Comparison of ENCODE assay signal across 8 cellular contexts in genomic region chr17:55238931-55239297, GRCh38. TPM values are rescaled to one million over a fixed set of nuclear protein-coding genes. Genes with fewer than 3 reads are reported as not detected.
DNase-seq lines count a peak whose midpoint lies in the region; ATAC-seq and TF ChIP-seq lines count a peak whose summit lies in the region.

No MANE protein-coding gene starts in this region.

- no peaks in the 10 kb centered on the region for H3K36me3 Mint-ChIP-seq in activated CD8-positive, alpha-beta T cell treated with anti-CD3 and anti-CD28 coated beads for 36 hours (ENCODE audit: low read depth)

- no peak overlapping the region for H3K27ac Mint-ChIP-seq in activated CD8-positive, alpha-beta T cell treated with anti-CD3 and anti-CD28 coated beads for 36 hours

- H3K9me3 Mint-ChIP-seq in activated CD8-positive, alpha-beta T cell treated with anti-CD3 and anti-CD28 coated beads for 36 hours: no peaks in the 10 kb centered on the region

- no peaks in the 10 kb centered on the region for H3K79me2 ChIP-seq in Loucy (ENCODE audit: insufficient read depth, low read length)

- H3K4me3 Mint-ChIP-seq in activated CD8-positive, alpha-beta T cell treated with anti-CD3 and anti-CD28 coated beads for 36 hours: peak overlapping the region; percentile 72

- intact Hi-C loops in activated CD8-positive, alpha-beta T cell treated with anti-CD3 and anti-CD28 coated beads for 36 hours (cut with micrococcal nuclease): no loop called here
- intact Hi-C loops in Right ventricle myocardium superior (cut with DNase I): loop anchor here (5.0 to 10.0 kb wide), 2 partner anchors 56 to 108 kb away; no protein-coding TSS in a partner anchor

- peak overlapping the region; percentile 72 for H3K4me3 ChIP-seq in Loucy (ENCODE audit: low read length, poor library complexity, severe bottlenecking)

- peak; percentile 48 for TF ChIP-seq CTCF in Loucy (conservative IDR thresholded peaks at IDR 0.05; ENCODE audit: low read length)
- no peak for TF ChIP-seq CTCF in activated CD8-positive, alpha-beta T cell treated with anti-CD3 and anti-CD28 coated beads for 36 hours (IDR thresholded peaks at IDR 0.05)

- H3K36me3 ChIP-seq in Loucy (ENCODE audit: insufficient read depth, low read length): no peaks in the 10 kb centered on the region

- no peaks in the 10 kb centered on the region for H3K9me2 ChIP-seq in Loucy (replicated peaks; ENCODE audit: low read depth, low read length)

- CTCF ChIA-PET in activated CD8-positive, alpha-beta T cell treated with anti-CD3 and anti-CD28 coated beads for 36 hours (lab: Charles Lee): interaction anchor here (0.7 to 2.0 kb wide), 8 partner anchors 9 to 128 kb away, joined by 3 to 7 read pairs (median 3); partner anchors contain the start of gene HLF

- H3K9me3 ChIP-seq in Loucy (ENCODE audit: insufficient read depth, low read depth, low read length): no peaks in the 10 kb centered on the region

- DNase-seq in COLO668 (lab: John Stamatoyannopoulos, UW; ENCODE audit: unreplicated experiment): peak; percentile 25
- DNase-seq in activated CD8-positive, alpha-beta T cell treated with anti-CD3 and anti-CD28 coated beads for 36 hours: peak; percentile 2
- DNase-seq in Right ventricle myocardium superior: no peak
- DNase-seq in pons (ENCODE audit: low spot score): peak; percentile 13
- no peak for DNase-seq in MV-4-11 (lab: John Stamatoyannopoulos, UW)

- no peaks in the 10 kb centered on the region for H4K20me1 ChIP-seq in Loucy (ENCODE audit: insufficient read depth, low read length, poor library complexity, severe bottlenecking)

- peak overlapping the region; percentile 53 for H3K9ac ChIP-seq in Loucy (ENCODE audit: low read depth, low read length, poor library complexity, severe bottlenecking)

- no peaks in the 10 kb centered on the region for H3F3A ChIP-seq in Loucy (ENCODE audit: low read depth)

- H3K4me2 ChIP-seq in Loucy (ENCODE audit: low read depth, low read length, poor library complexity, severe bottlenecking): peak overlapping the region; percentile 78

- POLR2A ChIA-PET in activated CD8-positive, alpha-beta T cell treated with anti-CD3 and anti-CD28 coated beads for 36 hours (lab: Charles Lee): interaction anchor here (0.8 to 1.1 kb wide), 2 partner anchors 106 to 109 kb away, joined by 3 read pairs; no protein-coding TSS in a partner anchor

- ATAC-seq in GM21528 (IDR thresholded peaks at IDR 0.05; ENCODE audit: low FRiP score, unreplicated experiment) (peak; percentile 30), Right ventricle myocardium superior (ENCODE audit: poor library complexity) (peak; percentile 61)
- ATAC-seq in activated CD8-positive, alpha-beta T cell treated with anti-CD3 and anti-CD28 coated beads for 36 hours: no peak
- ATAC-seq in activated CD4-positive, CD25-positive, alpha-beta regulatory T cell treated with anti-CD3 and anti-CD28 coated beads, Interleukin-2, amount 50 U/mL, for 24 hours: no peak

- peak overlapping the region; percentile 89 for H2AFZ ChIP-seq in Loucy (ENCODE audit: low read length)

- H3K27me3 Mint-ChIP-seq in activated CD8-positive, alpha-beta T cell treated with anti-CD3 and anti-CD28 coated beads for 36 hours: peaks cover 19% of the 10 kb centered on the region

- peaks cover 17% of the 10 kb centered on the region for H3K4me1 ChIP-seq in Loucy (ENCODE audit: insufficient read depth, low read length, poor library complexity, severe bottlenecking)

- no peaks in the 10 kb centered on the region for H3K27me3 ChIP-seq in Loucy (ENCODE audit: insufficient read depth, low read length, poor library complexity, severe bottlenecking)

- H3K4me1 Mint-ChIP-seq in activated CD8-positive, alpha-beta T cell treated with anti-CD3 and anti-CD28 coated beads for 36 hours (ENCODE audit: low read depth): peaks cover 13% of the 10 kb centered on the region

RNA-seq across cellular contexts. Expression of gene HLF, which starts 25.8 kb away (rescaled TPM):
- under 1 TPM; 0.25 to 0.72 TPM for total RNA-seq in activated CD8-positive, alpha-beta T cell treated with anti-CD3 and anti-CD28 coated beads for 36 hours
- total RNA-seq in Right ventricle myocardium superior: 31.6 TPM

Comparison
In these comparisons a context has a peak if more than half of its experiments do, and no peak if none do; other contexts are left out.
1. DNase-seq: peak in COLO668 (single experiment), activated CD8-positive, alpha-beta T cell treated with anti-CD3 and anti-CD28 coated beads for 36 hours (single experiment) and pons (single experiment); none in Right ventricle myocardium superior (single experiment) and MV-4-11 (single experiment).
2. ATAC-seq: peak in GM21528 (single experiment) and Right ventricle myocardium superior (single experiment); none in activated CD8-positive, alpha-beta T cell treated with anti-CD3 and anti-CD28 coated beads for 36 hours (single experiment) and activated CD4-positive, CD25-positive, alpha-beta regulatory T cell treated with anti-CD3 and anti-CD28 coated beads, Interleukin-2, amount 50 U/mL, for 24 hours (0 of 2).
3. RNA of gene HLF, which starts 25.8 kb away (total RNA-seq): 31.6 TPM in Right ventricle myocardium superior (single experiment); 0.25 to 0.72 TPM in activated CD8-positive, alpha-beta T cell treated with anti-CD3 and anti-CD28 coated beads for 36 hours; every median in the first group is over 10 times any median in the second.